2 cellular contexts compared by ENCODE assay signal in the genomic region with DNA sequence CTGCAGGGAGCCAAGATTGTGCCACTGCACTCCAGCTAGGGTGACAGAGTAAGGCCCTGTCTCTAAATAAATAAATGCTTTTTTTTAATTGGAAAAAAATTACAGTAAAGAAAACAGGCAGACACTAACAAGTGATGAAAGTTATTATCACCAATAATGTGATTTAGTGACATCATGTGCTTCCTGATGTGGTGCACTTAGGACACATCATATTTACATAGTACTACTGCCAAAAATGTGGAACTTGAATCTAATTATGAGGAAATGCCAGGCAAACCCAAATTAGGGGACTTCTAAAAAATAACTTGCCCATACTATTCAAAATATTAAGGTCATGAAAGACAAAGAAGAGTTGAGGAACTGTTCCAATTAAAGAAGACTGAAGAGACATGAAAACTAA.
TF ChIP-seq lines count a peak whose summit lies in the region.

No MANE protein-coding gene starts in this region.

TF ChIP-seq in liver, 16 proteins besides CTCF, POLR2A, EP300 and RAD21:
- TF ChIP-seq, protein P1, sequence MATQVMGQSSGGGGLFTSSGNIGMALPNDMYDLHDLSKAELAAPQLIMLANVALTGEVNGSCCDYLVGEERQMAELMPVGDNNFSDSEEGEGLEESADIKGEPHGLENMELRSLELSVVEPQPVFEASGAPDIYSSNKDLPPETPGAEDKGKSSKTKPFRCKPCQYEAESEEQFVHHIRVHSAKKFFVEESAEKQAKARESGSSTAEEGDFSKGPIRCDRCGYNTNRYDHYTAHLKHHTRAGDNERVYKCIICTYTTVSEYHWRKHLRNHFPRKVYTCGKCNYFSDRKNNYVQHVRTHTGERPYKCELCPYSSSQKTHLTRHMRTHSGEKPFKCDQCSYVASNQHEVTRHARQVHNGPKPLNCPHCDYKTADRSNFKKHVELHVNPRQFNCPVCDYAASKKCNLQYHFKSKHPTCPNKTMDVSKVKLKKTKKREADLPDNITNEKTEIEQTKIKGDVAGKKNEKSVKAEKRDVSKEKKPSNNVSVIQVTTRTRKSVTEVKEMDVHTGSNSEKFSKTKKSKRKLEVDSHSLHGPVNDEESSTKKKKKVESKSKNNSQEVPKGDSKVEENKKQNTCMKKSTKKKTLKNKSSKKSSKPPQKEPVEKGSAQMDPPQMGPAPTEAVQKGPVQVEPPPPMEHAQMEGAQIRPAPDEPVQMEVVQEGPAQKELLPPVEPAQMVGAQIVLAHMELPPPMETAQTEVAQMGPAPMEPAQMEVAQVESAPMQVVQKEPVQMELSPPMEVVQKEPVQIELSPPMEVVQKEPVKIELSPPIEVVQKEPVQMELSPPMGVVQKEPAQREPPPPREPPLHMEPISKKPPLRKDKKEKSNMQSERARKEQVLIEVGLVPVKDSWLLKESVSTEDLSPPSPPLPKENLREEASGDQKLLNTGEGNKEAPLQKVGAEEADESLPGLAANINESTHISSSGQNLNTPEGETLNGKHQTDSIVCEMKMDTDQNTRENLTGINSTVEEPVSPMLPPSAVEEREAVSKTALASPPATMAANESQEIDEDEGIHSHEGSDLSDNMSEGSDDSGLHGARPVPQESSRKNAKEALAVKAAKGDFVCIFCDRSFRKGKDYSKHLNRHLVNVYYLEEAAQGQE (IDR thresholded peaks at IDR 0.05): no peak
- TF ChIP-seq FOXA1 (IDR thresholded peaks at IDR 0.05): peak; percentile 84
- no peak for TF ChIP-seq GABPA (IDR thresholded peaks at IDR 0.05 in 1 of 2, conservative IDR thresholded peaks at IDR 0.05 in 1 of 2)
- TF ChIP-seq HNF4A (conservative IDR thresholded peaks at IDR 0.05): peak; percentile 65 to 68
- no peak for TF ChIP-seq YY1 (IDR thresholded peaks at IDR 0.05)
- TF ChIP-seq, protein P2, sequence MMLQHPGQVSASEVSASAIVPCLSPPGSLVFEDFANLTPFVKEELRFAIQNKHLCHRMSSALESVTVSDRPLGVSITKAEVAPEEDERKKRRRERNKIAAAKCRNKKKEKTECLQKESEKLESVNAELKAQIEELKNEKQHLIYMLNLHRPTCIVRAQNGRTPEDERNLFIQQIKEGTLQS (IDR thresholded peaks at IDR 0.05): no peak
- TF ChIP-seq, protein P3, sequence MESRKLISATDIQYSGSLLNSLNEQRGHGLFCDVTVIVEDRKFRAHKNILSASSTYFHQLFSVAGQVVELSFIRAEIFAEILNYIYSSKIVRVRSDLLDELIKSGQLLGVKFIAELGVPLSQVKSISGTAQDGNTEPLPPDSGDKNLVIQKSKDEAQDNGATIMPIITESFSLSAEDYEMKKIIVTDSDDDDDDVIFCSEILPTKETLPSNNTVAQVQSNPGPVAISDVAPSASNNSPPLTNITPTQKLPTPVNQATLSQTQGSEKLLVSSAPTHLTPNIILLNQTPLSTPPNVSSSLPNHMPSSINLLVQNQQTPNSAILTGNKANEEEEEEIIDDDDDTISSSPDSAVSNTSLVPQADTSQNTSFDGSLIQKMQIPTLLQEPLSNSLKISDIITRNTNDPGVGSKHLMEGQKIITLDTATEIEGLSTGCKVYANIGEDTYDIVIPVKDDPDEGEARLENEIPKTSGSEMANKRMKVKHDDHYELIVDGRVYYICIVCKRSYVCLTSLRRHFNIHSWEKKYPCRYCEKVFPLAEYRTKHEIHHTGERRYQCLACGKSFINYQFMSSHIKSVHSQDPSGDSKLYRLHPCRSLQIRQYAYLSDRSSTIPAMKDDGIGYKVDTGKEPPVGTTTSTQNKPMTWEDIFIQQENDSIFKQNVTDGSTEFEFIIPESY (IDR thresholded peaks at IDR 0.05): no peak
- no peak for TF ChIP-seq NR2F2 (IDR thresholded peaks at IDR 0.05)
- no peak for TF ChIP-seq SP1 (IDR thresholded peaks at IDR 0.05)
- no peak for TF ChIP-seq HNF4G (IDR thresholded peaks at IDR 0.05)
- TF ChIP-seq TAF1 (conservative IDR thresholded peaks at IDR 0.05): no peak
- TF ChIP-seq, protein P4, sequence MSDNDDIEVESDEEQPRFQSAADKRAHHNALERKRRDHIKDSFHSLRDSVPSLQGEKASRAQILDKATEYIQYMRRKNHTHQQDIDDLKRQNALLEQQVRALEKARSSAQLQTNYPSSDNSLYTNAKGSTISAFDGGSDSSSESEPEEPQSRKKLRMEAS (IDR thresholded peaks at IDR 0.05): no peak
- TF ChIP-seq FOXA2 (IDR thresholded peaks at IDR 0.05): peak; percentile 96
- peak in 1 of 2 donors; percentile 25 for TF ChIP-seq JUND (IDR thresholded peaks at IDR 0.05)
- no peak for TF ChIP-seq EGR1 (IDR thresholded peaks at IDR 0.05; ENCODE audit: low read depth in 2 of 2)
- TF ChIP-seq RXRA (IDR thresholded peaks at IDR 0.05): peak; percentile 15 to 33

TF ChIP-seq in HepG2, 621 proteins besides CTCF, POLR2A, EP300 and RAD21:
- TF ChIP-seq RORA (CRISPR knock-in tag; IDR thresholded peaks at IDR 0.05): no peak
- TF ChIP-seq ZNF451 (CRISPR knock-in tag; IDR thresholded peaks at IDR 0.05): no peak
- no peak for TF ChIP-seq JUN (CRISPR knock-in tag; IDR thresholded peaks at IDR 0.05)
- no peak for TF ChIP-seq SOX13 (IDR thresholded peaks at IDR 0.05)
- no peak for TF ChIP-seq SOX13 (CRISPR knock-in tag; conservative IDR thresholded peaks at IDR 0.05 in 1 of 2, IDR thresholded peaks at IDR 0.05 in 1 of 2)
